1 cellular context compared by ENCODE assay signal in the genomic region with DNA sequence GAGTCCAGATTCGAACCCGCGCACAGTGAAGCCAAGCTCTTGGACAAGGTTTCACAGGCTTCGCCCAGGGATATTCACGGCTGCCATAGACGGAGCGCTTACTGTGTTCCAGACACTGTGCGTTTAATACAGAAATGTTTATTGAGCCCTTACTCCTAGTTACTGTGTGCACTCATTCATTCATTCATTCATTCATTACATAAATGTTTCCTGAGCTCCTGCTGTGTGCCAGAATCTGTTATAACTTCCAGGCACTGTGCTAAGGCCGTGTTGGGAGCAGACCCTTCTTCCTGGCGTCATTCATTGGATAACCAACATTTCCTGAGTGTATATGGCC.
A peak's percentile ranks its signal among the peaks of the same experiment; 100 is the strongest.
TF ChIP-seq lines count a peak whose summit lies in the region.

No MANE protein-coding gene starts in this region.

TF ChIP-seq in K562, 482 proteins besides CTCF, POLR2A, EP300 and RAD21 (continued from another document):
- TF ChIP-seq, protein P1, sequence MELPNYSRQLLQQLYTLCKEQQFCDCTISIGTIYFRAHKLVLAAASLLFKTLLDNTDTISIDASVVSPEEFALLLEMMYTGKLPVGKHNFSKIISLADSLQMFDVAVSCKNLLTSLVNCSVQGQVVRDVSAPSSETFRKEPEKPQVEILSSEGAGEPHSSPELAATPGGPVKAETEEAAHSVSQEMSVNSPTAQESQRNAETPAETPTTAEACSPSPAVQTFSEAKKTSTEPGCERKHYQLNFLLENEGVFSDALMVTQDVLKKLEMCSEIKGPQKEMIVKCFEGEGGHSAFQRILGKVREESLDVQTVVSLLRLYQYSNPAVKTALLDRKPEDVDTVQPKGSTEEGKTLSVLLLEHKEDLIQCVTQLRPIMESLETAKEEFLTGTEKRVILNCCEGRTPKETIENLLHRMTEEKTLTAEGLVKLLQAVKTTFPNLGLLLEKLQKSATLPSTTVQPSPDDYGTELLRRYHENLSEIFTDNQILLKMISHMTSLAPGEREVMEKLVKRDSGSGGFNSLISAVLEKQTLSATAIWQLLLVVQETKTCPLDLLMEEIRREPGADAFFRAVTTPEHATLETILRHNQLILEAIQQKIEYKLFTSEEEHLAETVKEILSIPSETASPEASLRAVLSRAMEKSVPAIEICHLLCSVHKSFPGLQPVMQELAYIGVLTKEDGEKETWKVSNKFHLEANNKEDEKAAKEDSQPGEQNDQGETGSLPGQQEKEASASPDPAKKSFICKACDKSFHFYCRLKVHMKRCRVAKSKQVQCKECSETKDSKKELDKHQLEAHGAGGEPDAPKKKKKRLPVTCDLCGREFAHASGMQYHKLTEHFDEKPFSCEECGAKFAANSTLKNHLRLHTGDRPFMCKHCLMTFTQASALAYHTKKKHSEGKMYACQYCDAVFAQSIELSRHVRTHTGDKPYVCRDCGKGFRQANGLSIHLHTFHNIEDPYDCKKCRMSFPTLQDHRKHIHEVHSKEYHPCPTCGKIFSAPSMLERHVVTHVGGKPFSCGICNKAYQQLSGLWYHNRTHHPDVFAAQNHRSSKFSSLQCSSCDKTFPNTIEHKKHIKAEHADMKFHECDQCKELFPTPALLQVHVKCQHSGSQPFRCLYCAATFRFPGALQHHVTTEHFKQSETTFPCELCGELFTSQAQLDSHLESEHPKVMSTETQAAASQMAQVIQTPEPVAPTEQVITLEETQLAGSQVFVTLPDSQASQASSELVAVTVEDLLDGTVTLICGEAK (IDR thresholded peaks at IDR 0.05) = 0 out of 2 replicates have a peak, but pooled peaks have one; percentile 39
- TF ChIP-seq, protein P1 (CRISPR knock-in tag; IDR thresholded peaks at IDR 0.05) = no peak
- no peak for TF ChIP-seq STAT5A (IDR thresholded peaks at IDR 0.05; ENCODE audit: borderline replicate concordance, low read length)
- no peak for TF ChIP-seq ZEB2 (IDR thresholded peaks at IDR 0.05)
- no peak for TF ChIP-seq BMI1 (IDR thresholded peaks at IDR 0.05; ENCODE audit: low read length)
- TF ChIP-seq CSDE1 (IDR thresholded peaks at IDR 0.05) = no peak
- no peak for TF ChIP-seq NRF1 (conservative IDR thresholded peaks at IDR 0.05 in 1 of 2, IDR thresholded peaks at IDR 0.05 in 1 of 2)
- TF ChIP-seq XRCC3 (IDR thresholded peaks at IDR 0.05) = no peak
